Comparison of ENCODE assay signal across 9 cellular contexts in the genomic region with DNA sequence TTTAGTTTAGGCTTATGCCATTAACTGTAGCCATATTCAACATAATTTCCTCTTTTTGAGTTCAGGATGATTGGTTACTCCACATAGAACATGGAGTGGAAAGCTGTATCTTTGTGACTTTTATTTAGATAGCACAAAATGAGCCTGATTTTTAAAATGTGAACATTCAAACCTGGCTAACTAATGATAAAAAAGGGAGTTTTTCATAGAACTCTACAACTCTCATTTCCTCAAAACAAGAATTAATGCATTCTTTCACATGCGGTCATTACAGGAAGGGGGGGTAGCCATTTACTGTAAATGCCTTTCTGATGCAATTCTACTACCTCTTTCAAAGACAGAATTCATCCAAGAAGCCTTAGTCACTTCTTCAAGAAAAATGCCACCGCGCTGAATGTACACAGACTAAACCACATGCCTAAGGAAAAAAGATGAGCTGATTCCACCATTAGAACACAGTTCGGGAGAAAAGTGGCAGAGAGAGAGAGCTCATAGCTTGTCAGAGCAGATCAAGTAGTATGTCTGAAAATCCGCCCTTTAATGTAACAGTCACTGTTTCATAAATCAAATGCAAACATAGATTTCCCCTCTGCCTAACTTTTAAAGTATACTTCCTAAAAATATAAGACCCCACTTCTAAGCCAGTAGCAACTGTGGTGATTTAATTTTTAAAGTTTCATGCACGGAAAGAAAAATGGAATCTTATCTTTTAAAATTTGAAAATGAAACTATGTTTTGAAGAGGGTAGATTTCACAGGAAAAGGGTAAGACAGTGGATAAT.
DNase-seq lines count a peak whose midpoint lies in the region; ATAC-seq and TF ChIP-seq lines count a peak whose summit lies in the region.
"Had no signal": no experiment of that assay in that cellular context is flagged by ENCODE, and none has a peak within 500 bp of the region (broad histone marks: within the 10 kb centered on the region; RNA-seq: fewer than 3 reads in every experiment).

No MANE protein-coding gene starts in this region.

- TF ChIP-seq CTCF in tibial nerve (IDR thresholded peaks at IDR 0.05), result no peak

- no peaks in the 10 kb centered on the region for H3K9me2 ChIP-seq in Karpas-422 (replicated peaks; ENCODE audit: insufficient read depth, low read length)

- WGBS in tibial nerve, 2 donors, result 38 to 40% methylated on average over 6 of the region's 6 CpGs

- ATAC-seq in activated T-cell treated with anti-CD3 and anti-CD28 coated beads, Interleukin-2, amount 50 U/mL, for 72 hours (replicated peaks in 1 of 2), result peak; percentile 55 to 58
- ATAC-seq in left ventricle myocardium superior, result peak; percentile 35

- peak in 1 of 2 donors; percentile 59 for TF ChIP-seq EP300 in tibial nerve (IDR thresholded peaks at IDR 0.05)

- no peaks in the 10 kb centered on the region; the same call in 1 of the 2 replicates for H4K20me1 ChIP-seq in Karpas-422 (ENCODE audit: insufficient read depth, low read depth, low read length)

- peak overlapping the region; percentile 93 for H3K27ac ChIP-seq in Karpas-422 (ENCODE audit: low read length)
- peak overlapping the region in 3 of 4 donors; percentile 48 to 78 (median 61) for H3K27ac ChIP-seq in tibial nerve

- H3K27me3 ChIP-seq in Karpas-422 (ENCODE audit: low read length), result no peaks in the 10 kb centered on the region
- H3K27me3 ChIP-seq in tibial nerve, result no peaks in the 10 kb centered on the region

- peak overlapping the region; percentile 73 for H3K4me3 ChIP-seq in Karpas-422 (ENCODE audit: low read length)
- H3K4me3 ChIP-seq in tibial nerve, result peak overlapping the region in 1 of 4 donors; percentile 7

- H3K27ac Mint-ChIP-seq in activated T-cell treated with anti-CD3 and anti-CD28 coated beads, Interleukin-2, amount 50 U/mL, for 72 hours, result peak overlapping the region; percentile 98
- H3K27ac Mint-ChIP-seq: nephron had no signal

- peaks cover 53% of the 10 kb centered on the region for H3K4me1 Mint-ChIP-seq in activated T-cell treated with anti-CD3 and anti-CD28 coated beads, Interleukin-2, amount 50 U/mL, for 72 hours (ENCODE audit: low read depth)
- H3K4me1 Mint-ChIP-seq: nephron had no signal

- H2AFZ ChIP-seq in Karpas-422 (ENCODE audit: low read length), result no peak overlapping the region

- H3K9me3 Mint-ChIP-seq in activated T-cell treated with anti-CD3 and anti-CD28 coated beads, Interleukin-2, amount 50 U/mL, for 72 hours, result no peaks in the 10 kb centered on the region
- H3K9me3 Mint-ChIP-seq: nephron had no signal

- H3K4me1 ChIP-seq in Karpas-422 (ENCODE audit: low read length) (peaks cover 96% of the 10 kb centered on the region), tibial nerve (peaks cover 0 to 85% (median 45%) of the 10 kb centered on the region in 4 donors)

- peak overlapping the region in 1 of 2 donors; percentile 81 for H3K4me3 Mint-ChIP-seq in activated T-cell treated with anti-CD3 and anti-CD28 coated beads, Interleukin-2, amount 50 U/mL, for 72 hours
- H3K4me3 Mint-ChIP-seq: nephron had no signal

- H3K36me3 ChIP-seq in Karpas-422 (ENCODE audit: insufficient read depth, low read length) (peaks cover 13% of the 10 kb centered on the region), tibial nerve (peaks cover 0 to 22% (median 0%) of the 10 kb centered on the region in 3 donors)

- peaks cover 85% of the 10 kb centered on the region for H3K79me2 ChIP-seq in Karpas-422 (ENCODE audit: low read length)

- H3K9me3 ChIP-seq in Karpas-422 (ENCODE audit: low read length) (no peaks in the 10 kb centered on the region), tibial nerve (no peaks in the 10 kb centered on the region)

- H3K27me3 Mint-ChIP-seq in activated T-cell treated with anti-CD3 and anti-CD28 coated beads, Interleukin-2, amount 50 U/mL, for 72 hours (ENCODE audit: low read depth), result no peaks in the 10 kb centered on the region

- H3K4me2 ChIP-seq in Karpas-422 (ENCODE audit: low read depth, low read length, poor library complexity, severe bottlenecking), result peak overlapping the region; percentile 87

- peak overlapping the region; percentile 80 for H3K9ac ChIP-seq in Karpas-422 (ENCODE audit: low read length)

- peaks cover 27 to 55% of the 10 kb centered on the region in 2 donors for H3K36me3 Mint-ChIP-seq in activated T-cell treated with anti-CD3 and anti-CD28 coated beads, Interleukin-2, amount 50 U/mL, for 72 hours (ENCODE audit: insufficient read depth in 2 of 2)

- intact Hi-C loops in left ventricle myocardium superior (cut with micrococcal nuclease), result no loop called here

- TF ChIP-seq POLR2A in tibial nerve (IDR thresholded peaks at IDR 0.05), result no peak

- peak; percentile 60 for DNase-seq in stimulated activated CD4-positive, alpha-beta T cell treated with anti-CD3 and anti-CD28 coated beads, Interleukin-1b, Interleukin-23, amount 100 ng/mL, for 48 hours
- no peak for DNase-seq in stimulated activated CD4-positive, alpha-beta T cell treated with anti-CD3 and anti-CD28 coated beads, Interleukin-4, amount 100 ng/mL, for 1 hour
- DNase-seq in Karpas-422 (peak; percentile 86), left ventricle myocardium superior (no peak), tibial nerve (ENCODE audit: low spot score in 2 of 2) (no peak), GM19238 (ENCODE audit: insufficient read length, low spot score) (no peak), NCI-H128 (lab: John Stamatoyannopoulos, UW; ENCODE audit: unreplicated experiment) (no peak)
- peak; percentile 71 to 73 for DNase-seq in activated T-cell treated with anti-CD3 and anti-CD28 coated beads, Interleukin-2, amount 50 U/mL, for 72 hours

Comparison
In these comparisons a context has a peak if more than half of its experiments do, and no peak if none do; other contexts are left out.
1. DNase-seq: peak in stimulated activated CD4-positive, alpha-beta T cell treated with anti-CD3 and anti-CD28 coated beads, Interleukin-1b, Interleukin-23, amount 100 ng/mL, for 48 hours (single experiment), Karpas-422 (single experiment) and activated T-cell treated with anti-CD3 and anti-CD28 coated beads, Interleukin-2, amount 50 U/mL, for 72 hours (2 of 2); none in stimulated activated CD4-positive, alpha-beta T cell treated with anti-CD3 and anti-CD28 coated beads, Interleukin-4, amount 100 ng/mL, for 1 hour (single experiment), left ventricle myocardium superior (single experiment), tibial nerve (0 of 2), GM19238 (single experiment) and NCI-H128 (single experiment).